8 cellular contexts compared by ENCODE assay signal in genomic region chr11:108647701-108648527, GRCh38. TPM values are rescaled to one million over a fixed set of nuclear protein-coding genes. Genes with fewer than 3 reads are reported as not detected.
DNase-seq lines count a peak whose midpoint lies in the region; ATAC-seq and TF ChIP-seq lines count a peak whose summit lies in the region.

No MANE protein-coding gene starts in this region.

- peak; percentile 85 for ATAC-seq in GM18909 (IDR thresholded peaks at IDR 0.05; ENCODE audit: poor library complexity, unreplicated experiment)
- ATAC-seq in HG03354 (IDR thresholded peaks at IDR 0.05; ENCODE audit: poor library complexity, severe bottlenecking, unreplicated experiment) = peak; percentile 93

- DNase-seq in AG10803 (ENCODE audit: low read depth) (peak; percentile 83), NCI-H526 treated with DMSO at 0.1 percent for 48 hours (lab: John Stamatoyannopoulos, UW) (peak; percentile 78), lung microvascular endothelial cell (ENCODE audit: low read depth in 2 of 2) (peak; percentile 83 to 87)
- DNase-seq in activated CD4-positive, alpha-beta T cell treated with anti-CD3 and anti-CD28 coated beads, Interleukin-2, amount 50 U/mL, for 24 hours (ENCODE audit: low read depth in 1 of 2, low spot score in 1 of 2) = peak; percentile 9 to 55
- DNase-seq in effector CD4-positive, alpha-beta T cell = peak; percentile 54
- peak; percentile 27 for DNase-seq in stimulated activated CD8-positive, alpha-beta memory T cell treated with anti-CD3 and anti-CD28 coated beads, Interleukin-12 subunit alpha, Interleukin-12 subunit beta, amount 100 ng/mL, for 4 hours (ENCODE audit: low read depth)

- H3K4me3 ChIP-seq in AG10803 (ENCODE audit: low read length) = no peak overlapping the region

- peak; percentile 97 for TF ChIP-seq CTCF in AG10803 (conservative IDR thresholded peaks at IDR 0.05; ENCODE audit: low read length)

RNA-seq across cellular contexts. Expression of gene DDX10, which starts 17.0 kb away (rescaled TPM):
- total RNA-seq in lung microvascular endothelial cell = 32.1 and 34.9 TPM in 2 replicates

RNA-seq across cellular contexts. Expression of gene EXPH5, which starts 54.3 kb away (rescaled TPM):
- total RNA-seq in lung microvascular endothelial cell = under 0.01 TPM in 2 replicates

Comparison
In these comparisons a context has a peak if more than half of its experiments do, and no peak if none do; other contexts are left out.
1. DNase-seq: peak in every context shown above with its lines; median percentile 85 in lung microvascular endothelial cell; 83 in AG10803; 78 in NCI-H526 treated with DMSO at 0.1 percent for 48 hours; 54 in effector CD4-positive, alpha-beta T cell; 32 in activated CD4-positive, alpha-beta T cell treated with anti-CD3 and anti-CD28 coated beads, Interleukin-2, amount 50 U/mL, for 24 hours; 27 in stimulated activated CD8-positive, alpha-beta memory T cell treated with anti-CD3 and anti-CD28 coated beads, Interleukin-12 subunit alpha, Interleukin-12 subunit beta, amount 100 ng/mL, for 4 hours.